Comparison of ENCODE assay signal across 9 cellular contexts in genomic region chr19:47427241-47428176, GRCh38. TPM values are rescaled to one million over a fixed set of nuclear protein-coding genes. Genes with fewer than 3 reads are reported as not detected.
DNase-seq lines count a peak whose midpoint lies in the region; ATAC-seq lines count a peak whose summit lies in the region.
"Had no signal": no experiment of that assay in that cellular context is flagged by ENCODE, and none has a peak within 500 bp of the region (broad histone marks: within the 10 kb centered on the region; RNA-seq: fewer than 3 reads in every experiment).

No MANE protein-coding gene starts in this region.

- no peak overlapping the region for H4K8ac ChIP-seq in trophoblast cell (ENCODE audit: low read depth, low read length)

- H4K12ac ChIP-seq in trophoblast cell (ENCODE audit: low read depth, low read length) = no peak overlapping the region

- H4K91ac ChIP-seq in trophoblast cell (ENCODE audit: low read depth, low read length) = no peak overlapping the region

- H3K27ac ChIP-seq in trophoblast cell (ENCODE audit: low read depth, low read length) (no peak overlapping the region), aorta (ENCODE audit: low read depth in 1 of 2, low read length in 2 of 2) (no peak overlapping the region)

- no peaks in the 10 kb centered on the region for H3K36me3 ChIP-seq in trophoblast cell (ENCODE audit: control insufficient read depth in 1 of 2, insufficient read depth in 2 of 2, low read length in 2 of 2)
- no peaks in the 10 kb centered on the region for H3K36me3 ChIP-seq in aorta (ENCODE audit: control insufficient read depth in 1 of 2, insufficient read depth in 2 of 2, low read length in 1 of 2)

- no peaks in the 10 kb centered on the region for H3K79me2 ChIP-seq in trophoblast cell (ENCODE audit: control insufficient read depth, insufficient read depth, low read length, poor library complexity)

- H2BK12ac ChIP-seq in trophoblast cell (ENCODE audit: low read length) = no peak overlapping the region

- H2BK120ac ChIP-seq in trophoblast cell (ENCODE audit: insufficient read depth, low read length, poor library complexity) = no peak overlapping the region

- H3K4me1 ChIP-seq in trophoblast cell (ENCODE audit: control insufficient read depth in 1 of 2, insufficient read depth in 2 of 2, low read length in 2 of 2) (peaks cover 2 to 16% of the 10 kb centered on the region in 2 experiments), aorta (ENCODE audit: control insufficient read depth in 1 of 2, insufficient read depth in 2 of 2, low read length in 2 of 2) (no peaks in the 10 kb centered on the region)

- DNase-seq in ELR (ENCODE audit: low read depth) (peak; percentile 70), Kasumi-1 (lab: John Stamatoyannopoulos, UW) (peak; percentile 53 to 57), SHP77 (lab: John Stamatoyannopoulos, UW) (peak; percentile 51 to 58), globus pallidus (ENCODE audit: low spot score) (peak; percentile 14), trophoblast cell (peak in 1 of 2 donors; percentile 69), aorta (no peak)
- DNase-seq in activated naive CD4-positive, alpha-beta T cell (lab: John Stamatoyannopoulos, UW) = peak; percentile 24 to 53 (median 38)

- H3K9ac ChIP-seq in trophoblast cell (ENCODE audit: low read length) = no peak overlapping the region

- no peaks in the 10 kb centered on the region for H3K79me1 ChIP-seq in trophoblast cell (ENCODE audit: low read length)

- H3K4ac ChIP-seq in trophoblast cell (ENCODE audit: low read depth, low read length) = no peak overlapping the region

- no peak overlapping the region for H3K18ac ChIP-seq in trophoblast cell (ENCODE audit: low read length)

- intact Hi-C loops in aorta (cut with DNase I) = loop anchor here in 1 of 2 donors (10.0 kb wide), 1 partner anchor 133 kb away; no protein-coding TSS in a partner anchor

- no peak overlapping the region for H2AK5ac ChIP-seq in trophoblast cell (ENCODE audit: low read length)

- H3K27me3 ChIP-seq in trophoblast cell (ENCODE audit: insufficient read depth, low read length) (peaks cover 22% of the 10 kb centered on the region), aorta (ENCODE audit: control insufficient read depth in 1 of 2, insufficient read depth in 2 of 2, low read length in 1 of 2) (no peaks in the 10 kb centered on the region)

- ATAC-seq in aorta (ENCODE audit: low FRiP score) = peak; percentile 62
- ATAC-seq in HG03097 (IDR thresholded peaks at IDR 0.05; ENCODE audit: low FRiP score, unreplicated experiment) = no peak

- H2AFZ ChIP-seq in trophoblast cell (ENCODE audit: insufficient read depth, low read length, poor library complexity) = no peak overlapping the region

- H3K4me2 ChIP-seq in trophoblast cell (ENCODE audit: low read length) = peak overlapping the region; percentile 25

- no peak overlapping the region for H3K14ac ChIP-seq in trophoblast cell (ENCODE audit: low read length)

- H3K9me3 ChIP-seq in trophoblast cell (ENCODE audit: insufficient read depth, low read depth, low read length) (no peaks in the 10 kb centered on the region), aorta (ENCODE audit: control insufficient read depth, low read length) (no peaks in the 10 kb centered on the region)

- no peak overlapping the region for H2BK5ac ChIP-seq in trophoblast cell (ENCODE audit: low read depth, low read length, poor library complexity)

- H3K4me3 ChIP-seq in trophoblast cell (ENCODE audit: low read depth, low read length) (no peak overlapping the region), aorta (ENCODE audit: low read length in 2 of 2) (no peak overlapping the region)

- H3K23ac ChIP-seq in trophoblast cell (ENCODE audit: low read length) = no peak overlapping the region

- no CpG with 5 or more reads among the region's 17 CpGs for WGBS in trophoblast cell (ENCODE audit: extremely low coverage, insufficient coverage, insufficient read length)
- 5 to 7% methylated on average over 16 to 17 of the region's 17 CpGs for WGBS in aorta, 2 donors

RNA-seq across cellular contexts. Expression of gene MEIS3, which starts 8.2 kb away (rescaled TPM):
- 6.2 and 6.4 TPM in 2 replicates for polyA plus RNA-seq in trophoblast cell (2013)
- total RNA-seq in aorta = 10 to 100 TPM in 1 of 2 donors, 1 to 10 TPM in 1; 7.7 to 19.6 TPM
- polyA plus RNA-seq in aorta = 1 to 10 TPM in 1 of 2 donors, under 1 TPM in 1; 0.75 to 3.9 TPM
- total RNA-seq: mononuclear cell had no signal

RNA-seq across cellular contexts. Expression of gene SLC8A2, which starts 44.2 kb away (rescaled TPM):
- 0.29 and 0.47 TPM in 2 replicates for polyA plus RNA-seq in trophoblast cell (2013)
- under 1 TPM; 0.23 to 0.72 TPM for total RNA-seq in aorta
- not detected for polyA plus RNA-seq in aorta
- total RNA-seq: mononuclear cell had no signal

RNA-seq across cellular contexts. Expression of gene KPTN, which starts 56.5 kb away (rescaled TPM):
- 11.2 TPM in 2 replicates for polyA plus RNA-seq in trophoblast cell (2013)
- total RNA-seq in aorta = 1 to 10 TPM; 3.0 to 4.3 TPM
- 10 to 100 TPM; 12.3 to 24.8 TPM for polyA plus RNA-seq in aorta

Comparison
In these comparisons a context has a peak if more than half of its experiments do, and no peak if none do; other contexts are left out.
1. DNase-seq: peak in ELR (single experiment), Kasumi-1 (2 of 2), SHP77 (2 of 2), activated naive CD4-positive, alpha-beta T cell (4 of 4) and globus pallidus (single experiment); none in aorta (0 of 2).